In genomic region chr18:35776481-35776880, GRCh38 we compare ENCODE assay signal across 16 cellular contexts.
DNase-seq lines count a peak whose midpoint lies in the region; ATAC-seq and TF ChIP-seq lines count a peak whose summit lies in the region.
"Had no signal": no experiment of that assay in that cellular context is flagged by ENCODE, and none has a peak within 500 bp of the region (broad histone marks: within the 10 kb centered on the region; RNA-seq: fewer than 3 reads in every experiment).

No MANE protein-coding gene starts in this region.

- no peaks in the 10 kb centered on the region for H3K9me3 Mint-ChIP-seq in HFFc6
- peaks cover 0 to 8% (median 4%) of the 10 kb centered on the region in 7 donors for H3K9me3 Mint-ChIP-seq in CD14-positive monocyte

- no peak for ATAC-seq in GM21825 (IDR thresholded peaks at IDR 0.05; ENCODE audit: unreplicated experiment)

- peaks cover 7% of the 10 kb centered on the region; the same call in 1 of the 2 replicates for H3K4me1 Mint-ChIP-seq in HFFc6 (ENCODE audit: low read depth)
- H3K4me1 Mint-ChIP-seq in CD14-positive monocyte, result no peaks in the 10 kb centered on the region
- H3K4me1 Mint-ChIP-seq: B cell; CD4-positive, CD25-positive, alpha-beta regulatory T cell had no signal

- DNase-seq in EH (ENCODE audit: low read depth), result peak; percentile 33
- DNase-seq in HFFc6, result peak; percentile 29
- peak; percentile 3 for DNase-seq in fibroblast of mammary gland (ENCODE audit: low read depth)
- peak; percentile 26 for DNase-seq in myocyte (ENCODE audit: low read depth)
- DNase-seq in CD14-positive monocyte (ENCODE audit: low spot score), result no peak
- DNase-seq in GM10248 (ENCODE audit: extremely low spot score), result no peak
- DNase-seq in NOMO-1 treated with DMSO at 0.1 percent for 48 hours (lab: John Stamatoyannopoulos, UW; ENCODE audit: unreplicated experiment), result no peak
- DNase-seq: CD4-positive, CD25-positive, alpha-beta regulatory T cell; DMS79 treated with DMSO at 0.1 percent for 48 hours; EL; GOT3; H7 had no signal

- H3K27ac Mint-ChIP-seq in HFFc6 (no peak overlapping the region), CD14-positive monocyte (no peak overlapping the region)
- H3K27ac Mint-ChIP-seq: B cell; CD4-positive, CD25-positive, alpha-beta regulatory T cell had no signal

- intact Hi-C loops in CD14-positive monocyte (cut with micrococcal nuclease), result no loop called here

- POLR2A ChIA-PET in GM10248 (lab: Yijun Ruan, JAX), result no interaction called here

- H3K36me3 Mint-ChIP-seq in HFFc6 (ENCODE audit: low read depth) (no peaks in the 10 kb centered on the region), CD14-positive monocyte (no peaks in the 10 kb centered on the region)
- H3K36me3 Mint-ChIP-seq: CD4-positive, CD25-positive, alpha-beta regulatory T cell had no signal

- H3K4me3 ChIP-seq in fibroblast of mammary gland (ENCODE audit: control insufficient read depth, low read depth, low read length), result no peak overlapping the region
- H3K4me3 ChIP-seq: BLaER1 treated with 17β-estradiol and CSF1 and Interleukin-3, amounts not matched to agents 10 nM and 100 nM; K562 had no signal

- H3K27me3 Mint-ChIP-seq in HFFc6 (ENCODE audit: insufficient read depth) (peaks cover 15% of the 10 kb centered on the region), CD14-positive monocyte (ENCODE audit: low read depth in 3 of 3) (peaks cover 9 to 14% (median 13%) of the 10 kb centered on the region in 3 donors)

- no peak overlapping the region for H3K4me3 Mint-ChIP-seq in HFFc6
- no peak overlapping the region for H3K4me3 Mint-ChIP-seq in CD14-positive monocyte
- H3K4me3 Mint-ChIP-seq: B cell; CD4-positive, CD25-positive, alpha-beta regulatory T cell had no signal

- TF ChIP-seq CTCF in HFFc6 (IDR thresholded peaks at IDR 0.05) (no peak), fibroblast of mammary gland (conservative IDR thresholded peaks at IDR 0.05; ENCODE audit: control insufficient read depth, insufficient read depth, low read depth, low read length) (no peak), CD14-positive monocyte (IDR thresholded peaks at IDR 0.05) (no peak), GM10248 (IDR thresholded peaks at IDR 0.05; ENCODE audit: control extremely low read depth, extremely low read depth, low read depth, missing control alignments) (no peak)

- CTCF ChIA-PET in GM10248 (lab: Yijun Ruan, JAX), result interaction anchor here (1.2 to 1.6 kb wide), 2 partner anchors 14 to 174 kb away, joined by 4 read pairs; no protein-coding TSS in a partner anchor

Comparison
In these comparisons a context has a peak if more than half of its experiments do, and no peak if none do; other contexts are left out.
1. DNase-seq: peak in EH (single experiment), HFFc6 (single experiment), fibroblast of mammary gland (single experiment) and myocyte (single experiment); none in CD14-positive monocyte (single experiment), GM10248 (single experiment) and NOMO-1 treated with DMSO at 0.1 percent for 48 hours (single experiment).